Comparison of ENCODE assay signal across 9 cellular contexts in genomic region chr9:134551657-134552348, GRCh38.
DNase-seq lines count a peak whose midpoint lies in the region; ATAC-seq and TF ChIP-seq lines count a peak whose summit lies in the region.
"Had no signal": no experiment of that assay in that cellular context is flagged by ENCODE, and none has a peak within 500 bp of the region (broad histone marks: within the 10 kb centered on the region; RNA-seq: fewer than 3 reads in every experiment).

No MANE protein-coding gene starts in this region.

- no peak overlapping the region for H3K27ac Mint-ChIP-seq in activated CD4-positive, alpha-beta T cell treated with anti-CD3 and anti-CD28 coated beads, Interleukin-2, amount 10 ng/mL, durations not matched to agents 24 days and 14 days

- H3K36me3 Mint-ChIP-seq in activated CD4-positive, alpha-beta T cell treated with anti-CD3 and anti-CD28 coated beads, Interleukin-2, amount 10 ng/mL, durations not matched to agents 24 days and 14 days (ENCODE audit: low read depth) = no peaks in the 10 kb centered on the region

- H3K36me3 ChIP-seq in psoas muscle (ENCODE audit: insufficient read depth in 1 of 2, low read depth in 1 of 2) = no peaks in the 10 kb centered on the region
- H3K36me3 ChIP-seq in gastroesophageal sphincter = no peaks in the 10 kb centered on the region
- H3K36me3 ChIP-seq: sigmoid colon had no signal

- no peaks in the 10 kb centered on the region for H3K27me3 Mint-ChIP-seq in activated CD4-positive, alpha-beta T cell treated with anti-CD3 and anti-CD28 coated beads, Interleukin-2, amount 10 ng/mL, durations not matched to agents 24 days and 14 days

- no peaks in the 10 kb centered on the region for H3K9me3 ChIP-seq in psoas muscle
- no peaks in the 10 kb centered on the region for H3K9me3 ChIP-seq in gastroesophageal sphincter
- H3K9me3 ChIP-seq: sigmoid colon had no signal

- H3K4me1 ChIP-seq in psoas muscle = no peaks in the 10 kb centered on the region
- H3K4me1 ChIP-seq in gastroesophageal sphincter = peaks cover 0 to 32% (median 11%) of the 10 kb centered on the region in 3 donors

- no peaks in the 10 kb centered on the region for H3K4me1 Mint-ChIP-seq in activated CD4-positive, alpha-beta T cell treated with anti-CD3 and anti-CD28 coated beads, Interleukin-2, amount 10 ng/mL, durations not matched to agents 24 days and 14 days

- H3K4me3 Mint-ChIP-seq in activated CD4-positive, alpha-beta T cell treated with anti-CD3 and anti-CD28 coated beads, Interleukin-2, amount 10 ng/mL, durations not matched to agents 24 days and 14 days = no peak overlapping the region

- no peak for TF ChIP-seq POLR2A in gastroesophageal sphincter (IDR thresholded peaks at IDR 0.05)

- H3K9me3 Mint-ChIP-seq in activated CD4-positive, alpha-beta T cell treated with anti-CD3 and anti-CD28 coated beads, Interleukin-2, amount 10 ng/mL, durations not matched to agents 24 days and 14 days = no peaks in the 10 kb centered on the region

- intact Hi-C loops in psoas muscle (cut with DNase I) = no loop called here
- intact Hi-C loops in activated CD4-positive, alpha-beta T cell treated with anti-CD3 and anti-CD28 coated beads, Interleukin-2, amount 10 ng/mL, durations not matched to agents 24 days and 14 days (cut with micrococcal nuclease) = no loop called here

- no peak for TF ChIP-seq EP300 in gastroesophageal sphincter (IDR thresholded peaks at IDR 0.05)

- TF ChIP-seq CTCF in foreskin fibroblast (IDR thresholded peaks at IDR 0.05; ENCODE audit: low read depth, low read length) (no peak), psoas muscle (IDR thresholded peaks at IDR 0.05) (no peak), gastroesophageal sphincter (IDR thresholded peaks at IDR 0.05) (no peak)

- peak; percentile 98 for DNase-seq in EL
- peak; percentile 98 for DNase-seq in RPMI7951 (ENCODE audit: low read depth)
- peak; percentile 76 to 84 for DNase-seq in foreskin fibroblast
- peak; percentile 57 to 60 for DNase-seq in psoas muscle
- no peak for DNase-seq in NCI-H1436 treated with DMSO at 0.1 percent for 48 hours (lab: John Stamatoyannopoulos, UW)
- DNase-seq in activated CD4-positive, alpha-beta T cell treated with anti-CD3 and anti-CD28 coated beads, Interleukin-2, amount 10 ng/mL, durations not matched to agents 24 days and 14 days = no peak

- H3K27ac ChIP-seq in psoas muscle (no peak overlapping the region), gastroesophageal sphincter (no peak overlapping the region)

- ATAC-seq in psoas muscle (no peak), HG03139 (IDR thresholded peaks at IDR 0.05; ENCODE audit: unreplicated experiment) (no peak), gastroesophageal sphincter (no peak)

- 43 to 47% (median 44%) methylated on average over 24 of the region's 24 CpGs for WGBS in psoas muscle, 3 donors
- 66 to 73% methylated on average over 3 to 7 of the region's 24 CpGs for WGBS in gastroesophageal sphincter (ENCODE audit: low coverage in 1 of 2), 2 donors

- H3K4me3 ChIP-seq in foreskin fibroblast (ENCODE audit: low read depth in 1 of 2, low read length in 2 of 2) (no peak overlapping the region), psoas muscle (no peak overlapping the region), gastroesophageal sphincter (no peak overlapping the region)
- H3K4me3 ChIP-seq: sigmoid colon had no signal

- H3K27me3 ChIP-seq in psoas muscle (ENCODE audit: insufficient read depth in 3 of 3, low read length in 2 of 3) (peaks cover 0 to 48% (median 10%) of the 10 kb centered on the region in 3 donors), gastroesophageal sphincter (peaks cover 14% of the 10 kb centered on the region)
- H3K27me3 ChIP-seq: sigmoid colon had no signal

Comparison
In these comparisons a context has a peak if more than half of its experiments do, and no peak if none do; other contexts are left out.
1. DNase-seq: peak in EL (single experiment), RPMI7951 (single experiment), foreskin fibroblast (2 of 2) and psoas muscle (2 of 2); none in NCI-H1436 treated with DMSO at 0.1 percent for 48 hours (single experiment) and activated CD4-positive, alpha-beta T cell treated with anti-CD3 and anti-CD28 coated beads, Interleukin-2, amount 10 ng/mL, durations not matched to agents 24 days and 14 days (single experiment).